In the genomic region with DNA sequence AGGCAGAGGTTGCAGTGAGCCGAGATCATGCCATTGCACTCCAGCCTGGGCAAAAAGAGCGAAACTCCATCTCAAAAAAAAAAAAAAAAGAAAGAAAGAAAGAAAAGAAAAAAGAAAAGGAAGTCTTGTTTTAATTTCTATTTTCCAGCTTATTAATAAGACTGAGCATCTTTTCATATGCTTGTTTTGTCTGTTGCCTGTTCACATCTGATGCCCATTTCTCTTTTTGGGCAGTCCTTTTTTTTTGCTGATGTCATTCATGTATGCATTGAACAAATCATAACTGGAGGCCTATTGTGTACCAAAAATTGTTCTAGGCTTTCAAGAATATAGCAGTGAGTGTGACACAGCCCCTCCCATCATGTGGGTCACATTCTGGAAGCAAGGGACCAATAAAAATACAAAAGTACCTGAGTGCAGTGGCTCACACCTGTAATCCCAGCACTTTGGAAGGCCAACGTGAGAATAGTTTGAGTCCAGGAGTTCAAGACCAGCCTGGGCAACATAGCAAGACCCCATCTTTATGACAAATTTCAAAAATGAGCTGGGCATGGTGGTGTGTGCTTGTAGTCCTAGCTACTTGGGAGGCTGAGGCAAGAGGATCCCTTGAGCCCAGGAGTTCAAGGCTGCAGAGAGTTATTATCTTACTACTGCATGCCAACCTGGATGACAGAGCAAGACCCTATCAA, we compare ENCODE assay signal across 3 cellular contexts.
A peak's percentile ranks its signal among the peaks of the same experiment; 100 is the strongest.
TF ChIP-seq lines count a peak whose summit lies in the region.

No MANE protein-coding gene starts in this region.

TF ChIP-seq in A549, 52 proteins besides CTCF, POLR2A, EP300 and RAD21:
- TF ChIP-seq MAFK (IDR thresholded peaks at IDR 0.05; ENCODE audit: partially characterized antibody) = peak; percentile 14

TF ChIP-seq in HEK293, 187 proteins besides CTCF, POLR2A, EP300 and RAD21:
- TF ChIP-seq ZNF121 (tag by site-specific recombination; IDR thresholded peaks at IDR 0.05) (peak; percentile 94), ZNF280D (tag by site-specific recombination; IDR thresholded peaks at IDR 0.05) (0 out of 2 replicates have a peak, but pooled peaks have one; percentile 12)

TF ChIP-seq in K562, 482 proteins besides CTCF, POLR2A, EP300 and RAD21:
- TF ChIP-seq NFE2 (IDR thresholded peaks at IDR 0.05; ENCODE audit: low read depth) = peak; percentile 15; the same call in 1 of the 2 replicates
- peak in 1 of 2 experiments; percentile 67; a peak in 2 of 3 replicates for TF ChIP-seq CBX3 (IDR thresholded peaks at IDR 0.05; ENCODE audit: borderline replicate concordance in 1 of 2, low read length in 2 of 2)
- TF ChIP-seq MAFF (IDR thresholded peaks at IDR 0.05; ENCODE audit: low read length) = peak; percentile 25; the same call in 1 of the 2 replicates
- peak; percentile 48; the same call in 1 of the 2 replicates for TF ChIP-seq TRIM28 (IDR thresholded peaks at IDR 0.05)
- TF ChIP-seq ZNF121 (CRISPR knock-in tag; conservative IDR thresholded peaks at IDR 0.05) = peak; percentile 83
- TF ChIP-seq AFF1 (IDR thresholded peaks at IDR 0.05; ENCODE audit: low read depth in 1 of 2, partially characterized antibody in 2 of 2) = peak in 1 of 2 experiments; percentile 100
